Comparison of ENCODE assay signal across 11 cellular contexts in the genomic region with DNA sequence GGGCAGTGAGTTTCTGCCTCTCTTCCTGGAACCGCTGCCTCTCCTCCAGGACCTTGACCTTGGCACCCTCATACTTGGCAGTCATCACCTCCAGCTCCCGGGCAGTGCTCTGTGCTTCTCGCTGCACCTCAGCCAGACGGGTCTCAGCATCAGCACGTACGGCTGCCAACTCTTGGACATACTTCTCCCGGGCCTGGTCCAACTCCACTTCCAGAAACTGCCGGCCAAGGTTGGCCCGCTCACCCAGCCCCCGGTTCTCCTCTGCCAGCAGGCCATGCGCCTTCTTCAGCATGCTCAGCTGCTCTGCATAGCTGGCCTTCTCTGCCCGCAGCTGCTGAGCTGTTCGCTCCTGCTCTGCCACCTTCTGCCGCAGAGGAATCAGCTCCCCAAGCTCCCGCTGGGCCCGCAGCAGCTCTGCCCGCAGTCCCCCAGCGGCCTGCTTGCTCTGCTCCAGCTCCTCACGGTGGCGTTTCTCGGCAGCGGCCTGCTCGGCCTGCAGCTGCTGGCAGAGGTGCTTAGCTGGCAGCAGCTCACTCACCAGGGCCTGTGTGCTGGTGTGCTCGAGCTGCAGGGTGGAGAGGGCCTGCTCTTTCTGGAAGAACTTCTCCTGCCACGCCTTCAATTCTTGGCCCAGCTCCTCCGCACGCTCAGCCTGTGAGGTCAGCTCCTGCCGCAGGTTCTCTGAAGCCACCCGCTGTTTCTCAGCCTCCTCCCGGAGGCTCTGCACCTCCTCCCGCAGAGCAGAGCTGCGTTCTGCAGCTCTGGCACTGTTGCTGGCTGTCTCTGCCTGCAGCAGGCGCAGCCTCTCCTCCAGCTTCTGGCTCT. TPM values are rescaled to one million over a fixed set of nuclear protein-coding genes. Genes with fewer than 3 reads are reported as not detected.
DNase-seq lines count a peak whose midpoint lies in the region; ATAC-seq and TF ChIP-seq lines count a peak whose summit lies in the region.
"Had no signal": no experiment of that assay in that cellular context is flagged by ENCODE, and none has a peak within 500 bp of the region (broad histone marks: within the 10 kb centered on the region; RNA-seq: fewer than 3 reads in every experiment).

No MANE protein-coding gene starts in this region.

- H3K27me3 Mint-ChIP-seq in activated CD8-positive, alpha-beta T cell treated with anti-CD3 and anti-CD28 coated beads, Interleukin-2, amount 10 ng/mL, durations not matched to agents 7 days and 5 days (ENCODE audit: low read depth): no peaks in the 10 kb centered on the region
- H3K27me3 Mint-ChIP-seq: naive B cell had no signal

- no peak overlapping the region for H3K27ac Mint-ChIP-seq in activated CD8-positive, alpha-beta T cell treated with anti-CD3 and anti-CD28 coated beads, Interleukin-2, amount 10 ng/mL, durations not matched to agents 7 days and 5 days

- peaks cover 0 to 59% (median 51%) of the 10 kb centered on the region in 4 donors for H3K4me1 ChIP-seq in sigmoid colon

- H3K4me1 Mint-ChIP-seq in activated CD8-positive, alpha-beta T cell treated with anti-CD3 and anti-CD28 coated beads, Interleukin-2, amount 10 ng/mL, durations not matched to agents 7 days and 5 days (ENCODE audit: low read depth): no peaks in the 10 kb centered on the region

- 76 to 86% methylated on average over 33 of the region's 33 CpGs for whole genome bisulfite sequencing in sigmoid colon, 2 donors

- CTCF ChIA-PET in activated CD8-positive, alpha-beta T cell treated with anti-CD3 and anti-CD28 coated beads, Interleukin-2, amount 10 ng/mL, durations not matched to agents 7 days and 5 days (lab: Charles Lee): interaction anchor here (1.2 kb wide), 2 partner anchors 13 to 35 kb away, joined by 7 read pairs; no protein-coding TSS in a partner anchor

- peak; percentile 8 for TF ChIP-seq CTCF in astrocyte of the spinal cord (IDR thresholded peaks at IDR 0.05; ENCODE audit: low read depth, low read length)
- no peak for TF ChIP-seq CTCF in sigmoid colon (IDR thresholded peaks at IDR 0.05)

- peaks cover 70% of the 10 kb centered on the region for H3K36me3 Mint-ChIP-seq in activated CD8-positive, alpha-beta T cell treated with anti-CD3 and anti-CD28 coated beads, Interleukin-2, amount 10 ng/mL, durations not matched to agents 7 days and 5 days (ENCODE audit: low read depth)

- DNase-seq in Daoy (ENCODE audit: low read depth): peak; percentile 37
- peak; percentile 94 for DNase-seq in astrocyte of the spinal cord (ENCODE audit: low read depth, low spot score)
- DNase-seq in hippocampal formation (lab: John Stamatoyannopoulos, UW): peak; percentile 52 to 76
- DNase-seq in sigmoid colon: peak; percentile 89
- no peak for DNase-seq in COR-L47 (lab: John Stamatoyannopoulos, UW)
- no peak for DNase-seq in activated CD8-positive, alpha-beta T cell treated with anti-CD3 and anti-CD28 coated beads, Interleukin-2, amount 10 ng/mL, durations not matched to agents 7 days and 5 days
- no peak for DNase-seq in NCI-H524 (lab: John Stamatoyannopoulos, UW)
- no peak for DNase-seq in kidney glomerular epithelial cell (lab: John Stamatoyannopoulos, UW)
- DNase-seq: EL, naive B cell had no signal

- H3K9me3 ChIP-seq in sigmoid colon: no peaks in the 10 kb centered on the region

- POLR2A ChIA-PET in activated CD8-positive, alpha-beta T cell treated with anti-CD3 and anti-CD28 coated beads, Interleukin-2, amount 10 ng/mL, durations not matched to agents 7 days and 5 days (lab: Charles Lee): interaction anchor here (0.6 to 1.4 kb wide), 3 partner anchors 9 to 213 kb away, joined by 3 to 5 read pairs (median 4); no protein-coding TSS in a partner anchor

- H3K36me3 ChIP-seq in sigmoid colon: peaks cover 97 to 100% (median 99%) of the 10 kb centered on the region in 4 donors

- no peaks in the 10 kb centered on the region for H3K9me3 Mint-ChIP-seq in activated CD8-positive, alpha-beta T cell treated with anti-CD3 and anti-CD28 coated beads, Interleukin-2, amount 10 ng/mL, durations not matched to agents 7 days and 5 days (ENCODE audit: insufficient read depth)
- H3K9me3 Mint-ChIP-seq: naive B cell had no signal

- no peaks in the 10 kb centered on the region for H3K27me3 ChIP-seq in sigmoid colon

- in situ Hi-C loops in astrocyte of the spinal cord (cut with HindIII; ENCODE audit: low sequenced_read_pairs): no loop called here

- H3K4me3 Mint-ChIP-seq in activated CD8-positive, alpha-beta T cell treated with anti-CD3 and anti-CD28 coated beads, Interleukin-2, amount 10 ng/mL, durations not matched to agents 7 days and 5 days: no peak overlapping the region

- H3K4me3 ChIP-seq in astrocyte of the spinal cord (ENCODE audit: low read depth, low read length): no peak overlapping the region
- no peak overlapping the region for H3K4me3 ChIP-seq in sigmoid colon
- H3K4me3 ChIP-seq: SK-N-MC had no signal

- H3K27ac ChIP-seq in sigmoid colon: peak overlapping the region; percentile 67 to 79 (median 72)
- H3K27ac ChIP-seq: SK-N-MC had no signal

- no peak for ATAC-seq in activated CD8-positive, alpha-beta T cell treated with anti-CD3 and anti-CD28 coated beads, Interleukin-2, amount 10 ng/mL, durations not matched to agents 7 days and 5 days

- TF ChIP-seq EP300 in sigmoid colon (IDR thresholded peaks at IDR 0.05): no peak

- TF ChIP-seq POLR2A in sigmoid colon (IDR thresholded peaks at IDR 0.05): no peak

- intact Hi-C loops in sigmoid colon (cut with DNase I): loop anchor here (5.0 kb wide), 1 partner anchor 36 kb away; no protein-coding TSS in a partner anchor

RNA-seq across cellular contexts. Expression of a gene that starts 14.4 kb away (rescaled TPM):
- 3.4 and 4.9 TPM in 2 replicates for total RNA-seq in Daoy (2014; rRNA removed; shearing (Covaris generic))
- total RNA-seq in sigmoid colon: 1 to 10 TPM; 2.5 to 7.5 (median 5.1) TPM
- 10 to 100 TPM in 1 of 3 donors, 1 to 10 TPM in 2; 4.8 to 21.3 (median 6.0) TPM for polyA plus RNA-seq in sigmoid colon
- total RNA-seq in activated CD8-positive, alpha-beta T cell treated with anti-CD3 and anti-CD28 coated beads, Interleukin-2, amount 10 ng/mL, durations not matched to agents 7 days and 5 days: 10 to 100 TPM; 15.9 to 16.2 TPM

Comparison
In these comparisons a context has a peak if more than half of its experiments do, and no peak if none do; other contexts are left out.
1. DNase-seq: peak in Daoy (single experiment), astrocyte of the spinal cord (single experiment), hippocampal formation (2 of 2) and sigmoid colon (single experiment); none in COR-L47 (single experiment), activated CD8-positive, alpha-beta T cell treated with anti-CD3 and anti-CD28 coated beads, Interleukin-2, amount 10 ng/mL, durations not matched to agents 7 days and 5 days (single experiment), NCI-H524 (0 of 2) and kidney glomerular epithelial cell (single experiment).